Comparison of ENCODE assay signal across 13 cellular contexts in genomic region chrX:112641449-112641848, GRCh38. TPM values are rescaled to one million over a fixed set of nuclear protein-coding genes. Genes with fewer than 3 reads are reported as not detected.
DNase-seq lines count a peak whose midpoint lies in the region; ATAC-seq and TF ChIP-seq lines count a peak whose summit lies in the region.
"Had no signal": no experiment of that assay in that cellular context is flagged by ENCODE, and none has a peak within 500 bp of the region (broad histone marks: within the 10 kb centered on the region; RNA-seq: fewer than 3 reads in every experiment).

No MANE protein-coding gene starts in this region.

- DNase-seq in GM06990 (ENCODE audit: extremely low read depth, insufficient read length) (peak; percentile 31), occipital lobe (lab: John Stamatoyannopoulos, UW) (no peak), COLO668 (lab: John Stamatoyannopoulos, UW; ENCODE audit: unreplicated experiment) (no peak), NK-92 (lab: John Stamatoyannopoulos, UW; ENCODE audit: unreplicated experiment) (no peak)
- no peak for DNase-seq in stimulated activated naive CD4-positive, alpha-beta T cell treated with Interleukin-2 at 50 U/mL for 16 hours (lab: John Stamatoyannopoulos, UW)
- DNase-seq: activated T-cell treated with anti-CD3 and anti-CD28 coated beads, Interleukin-2, amount 50 U/mL, for 48 hours; CD8-positive, alpha-beta T cell; NCI-H1930; stimulated activated CD8-positive, alpha-beta memory T cell treated with anti-CD3 and anti-CD28 coated beads, Interleukin-4, amount 100 ng/mL, for 48 hours had no signal

- no peaks in the 10 kb centered on the region for H3K36me3 ChIP-seq in GM06990 (ENCODE audit: control insufficient read depth, insufficient read depth, low read length)

- ATAC-seq in GM18909 (IDR thresholded peaks at IDR 0.05; ENCODE audit: poor library complexity, unreplicated experiment) (peak; percentile 42), GM21786 (IDR thresholded peaks at IDR 0.05; ENCODE audit: unreplicated experiment) (peak; percentile 62), HG03175 (IDR thresholded peaks at IDR 0.05; ENCODE audit: unreplicated experiment) (peak; percentile 63)
- ATAC-seq: CD8-positive, alpha-beta T cell had no signal

- H3K4me3 ChIP-seq in GM06990 (replicated peaks; ENCODE audit: low read depth, low read length) = no peak overlapping the region

- no peak for TF ChIP-seq CTCF in GM06990 (IDR thresholded peaks at IDR 0.05; ENCODE audit: insufficient read depth, low read length, poor library complexity, severe bottlenecking)

- no peaks in the 10 kb centered on the region for H3K27me3 ChIP-seq in GM06990 (replicated peaks; ENCODE audit: control insufficient read depth, insufficient read depth, low read length)

RNA-seq across cellular contexts. Expression of gene LHFPL1, which starts 38.3 kb away (rescaled TPM):
- total RNA-seq in occipital lobe = 0.31 TPM
- total RNA-seq: CD8-positive, alpha-beta T cell; G401 had no signal
